In genomic region chr4:43357252-43357974, GRCh38 we compare ENCODE assay signal across 18 cellular contexts.
A peak's percentile ranks its signal among the peaks of the same experiment; 100 is the strongest.
DNase-seq lines count a peak whose midpoint lies in the region; ATAC-seq and TF ChIP-seq lines count a peak whose summit lies in the region.
"Had no signal": no experiment of that assay in that cellular context is flagged by ENCODE, and none has a peak within 500 bp of the region (broad histone marks: within the 10 kb centered on the region; RNA-seq: fewer than 3 reads in every experiment).

No MANE protein-coding gene starts in this region.

- peak overlapping the region in 33 of 59 donors; percentile 1 to 83 (median 52) for H3K27ac ChIP-seq in dorsolateral prefrontal cortex
- H3K27ac ChIP-seq: 22Rv1, A549, C4-2B, GM23248, HL-60 had no signal

- no peak for ATAC-seq in HG03432 (IDR thresholded peaks at IDR 0.05; ENCODE audit: unreplicated experiment)
- ATAC-seq: A549 had no signal

- TF ChIP-seq CTCF in dorsolateral prefrontal cortex (IDR thresholded peaks at IDR 0.05 in 54 of 56, conservative IDR thresholded peaks at IDR 0.05 in 2 of 56; ENCODE audit: low read depth in 1 of 56, partially characterized antibody in 56 of 56) = no peak

- DNase-seq in NCI-H2171 treated with DMSO at 0.1 percent for 48 hours (lab: John Stamatoyannopoulos, UW) (peak; percentile 64), NCI-H2171 (lab: John Stamatoyannopoulos, UW) (no peak), NCI-H1694 treated with DMSO at 0.1 percent for 48 hours (lab: John Stamatoyannopoulos, UW) (peak; percentile 48), dorsolateral prefrontal cortex (no peak), NCI-H1436 treated with DMSO at 0.1 percent for 48 hours (lab: John Stamatoyannopoulos, UW) (no peak), anterior cingulate cortex (lab: John Stamatoyannopoulos, UW) (no peak)
- DNase-seq: AML-193; Caco-2; CD4-positive, alpha-beta T cell; GDM1; GM23248; IMR-90 had no signal

- no peak overlapping the region for H3K4me3 ChIP-seq in dorsolateral prefrontal cortex
- H3K4me3 ChIP-seq: A549, GM23248, HAP-1 had no signal

- no peaks in the 10 kb centered on the region for H3K27me3 ChIP-seq in dorsolateral prefrontal cortex

- intact Hi-C loops in dorsolateral prefrontal cortex (cut with DNase I) = no loop called here

Comparison
In these comparisons a context has a peak if more than half of its experiments do, and no peak if none do; other contexts are left out.
1. DNase-seq: peak in NCI-H2171 treated with DMSO at 0.1 percent for 48 hours (single experiment) and NCI-H1694 treated with DMSO at 0.1 percent for 48 hours (single experiment); none in NCI-H2171 (single experiment), dorsolateral prefrontal cortex (0 of 10), NCI-H1436 treated with DMSO at 0.1 percent for 48 hours (single experiment) and anterior cingulate cortex (0 of 58).